Comparison of ENCODE assay signal across 14 cellular contexts in the genomic region with DNA sequence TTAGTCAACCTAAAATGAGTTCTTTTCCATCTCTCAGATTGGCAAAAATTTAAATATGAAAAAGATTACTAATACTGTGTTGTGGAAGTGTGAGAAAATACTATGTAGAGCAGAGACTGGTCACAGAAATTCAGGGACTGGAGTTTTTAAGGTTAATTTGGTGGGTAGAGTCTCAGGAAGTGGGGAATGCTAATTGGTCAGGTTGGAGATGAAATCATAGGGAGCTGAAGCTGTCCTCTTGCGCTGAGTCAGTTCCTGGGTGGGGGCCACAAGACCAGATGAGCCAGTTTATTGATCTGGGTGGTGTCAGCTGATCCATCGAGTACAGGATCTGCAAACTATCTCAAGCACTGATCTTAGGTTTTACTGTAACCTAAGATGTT. TPM values are rescaled to one million over a fixed set of nuclear protein-coding genes. Genes with fewer than 3 reads are reported as not detected.
DNase-seq lines count a peak whose midpoint lies in the region; ATAC-seq and TF ChIP-seq lines count a peak whose summit lies in the region.
"Had no signal": no experiment of that assay in that cellular context is flagged by ENCODE, and none has a peak within 500 bp of the region (broad histone marks: within the 10 kb centered on the region; RNA-seq: fewer than 3 reads in every experiment).

No MANE protein-coding gene starts in this region.

- H3K36me3 ChIP-seq in upper lobe of left lung (no peaks in the 10 kb centered on the region), thyroid gland (no peaks in the 10 kb centered on the region)
- H3K36me3 ChIP-seq: esophagus muscularis mucosa had no signal

- no peak overlapping the region for H3K4me3 Mint-ChIP-seq in T-helper 1 cell treated with Interleukin-12 subunit alpha and Interleukin-12 subunit beta and Interleukin-4 antibody, amounts not matched to agents 30 μg/mL and 1 μg/mL, for 36 hours
- H3K4me3 Mint-ChIP-seq in progenitor cell of endocrine pancreas (ENCODE audit: low read depth): no peak overlapping the region
- H3K4me3 Mint-ChIP-seq: brain had no signal

- DNase-seq in T-helper 1 cell (no peak), SK-MEL-5 (ENCODE audit: low read depth, low spot score) (peak; percentile 39), amniotic epithelial cell (ENCODE audit: low read depth) (peak; percentile 7), progenitor cell of endocrine pancreas (ENCODE audit: low spot score, unreplicated experiment) (no peak), upper lobe of left lung (no peak), thyroid gland (no peak)
- DNase-seq: psoas muscle had no signal

- TF ChIP-seq CTCF in progenitor cell of endocrine pancreas (IDR thresholded peaks at IDR 0.05; ENCODE audit: unreplicated experiment): no peak
- no peak for TF ChIP-seq CTCF in upper lobe of left lung (IDR thresholded peaks at IDR 0.05)
- TF ChIP-seq CTCF in thyroid gland (IDR thresholded peaks at IDR 0.05): no peak

- H3K4me3 ChIP-seq in upper lobe of left lung (no peak overlapping the region), thyroid gland (replicated peaks in 1 of 3) (no peak overlapping the region)
- H3K4me3 ChIP-seq: esophagus muscularis mucosa, psoas muscle had no signal

- peak overlapping the region; percentile 43 for H3K27ac Mint-ChIP-seq in T-helper 1 cell treated with Interleukin-12 subunit alpha and Interleukin-12 subunit beta and Interleukin-4 antibody, amounts not matched to agents 30 μg/mL and 1 μg/mL, for 36 hours
- H3K27ac Mint-ChIP-seq in progenitor cell of endocrine pancreas: peak overlapping the region; percentile 17

- no peaks in the 10 kb centered on the region for H3K9me3 Mint-ChIP-seq in T-helper 1 cell treated with Interleukin-12 subunit alpha and Interleukin-12 subunit beta and Interleukin-4 antibody, amounts not matched to agents 30 μg/mL and 1 μg/mL, for 36 hours
- no peaks in the 10 kb centered on the region for H3K9me3 Mint-ChIP-seq in progenitor cell of endocrine pancreas (ENCODE audit: low read depth)

- no peaks in the 10 kb centered on the region for H3K4me1 ChIP-seq in upper lobe of left lung
- no peaks in the 10 kb centered on the region for H3K4me1 ChIP-seq in thyroid gland
- H3K4me1 ChIP-seq: esophagus muscularis mucosa, psoas muscle had no signal

- no peaks in the 10 kb centered on the region for H3K27me3 ChIP-seq in upper lobe of left lung
- no peaks in the 10 kb centered on the region for H3K27me3 ChIP-seq in thyroid gland
- H3K27me3 ChIP-seq: esophagus muscularis mucosa had no signal

- H3K4me1 Mint-ChIP-seq in T-helper 1 cell treated with Interleukin-12 subunit alpha and Interleukin-12 subunit beta and Interleukin-4 antibody, amounts not matched to agents 30 μg/mL and 1 μg/mL, for 36 hours (ENCODE audit: low read depth): peaks cover 27% of the 10 kb centered on the region
- peaks cover 26% of the 10 kb centered on the region for H3K4me1 Mint-ChIP-seq in progenitor cell of endocrine pancreas (ENCODE audit: low read depth)
- H3K4me1 Mint-ChIP-seq: brain had no signal

- no peaks in the 10 kb centered on the region for H3K36me3 Mint-ChIP-seq in T-helper 1 cell treated with Interleukin-12 subunit alpha and Interleukin-12 subunit beta and Interleukin-4 antibody, amounts not matched to agents 30 μg/mL and 1 μg/mL, for 36 hours (ENCODE audit: low read depth)
- H3K36me3 Mint-ChIP-seq in progenitor cell of endocrine pancreas (ENCODE audit: insufficient read depth): no peaks in the 10 kb centered on the region
- H3K36me3 Mint-ChIP-seq: brain had no signal

- no peaks in the 10 kb centered on the region for H3K9me3 ChIP-seq in upper lobe of left lung
- H3K9me3 ChIP-seq in thyroid gland: no peaks in the 10 kb centered on the region
- H3K9me3 ChIP-seq: esophagus muscularis mucosa had no signal

- no peak for TF ChIP-seq POLR2A in upper lobe of left lung (IDR thresholded peaks at IDR 0.05)
- TF ChIP-seq POLR2A in thyroid gland (IDR thresholded peaks at IDR 0.05): no peak

- peaks cover 5% of the 10 kb centered on the region for H3K27me3 Mint-ChIP-seq in T-helper 1 cell treated with Interleukin-12 subunit alpha and Interleukin-12 subunit beta and Interleukin-4 antibody, amounts not matched to agents 30 μg/mL and 1 μg/mL, for 36 hours (ENCODE audit: low read depth)
- peaks cover 5% of the 10 kb centered on the region for H3K27me3 Mint-ChIP-seq in progenitor cell of endocrine pancreas

- in situ Hi-C loops in SK-MEL-5 (cut with HindIII; ENCODE audit: low pct_unique_long_range_greater_than_20kb, low sequenced_read_pairs): no loop called here

- ATAC-seq in upper lobe of left lung (ENCODE audit: low FRiP score in 2 of 2) (no peak), GM19467 (IDR thresholded peaks at IDR 0.05; ENCODE audit: unreplicated experiment) (no peak)
- ATAC-seq: psoas muscle had no signal

- intact Hi-C loops in thyroid gland (cut with DNase I): no loop called here

- H3K27ac ChIP-seq in upper lobe of left lung (no peak overlapping the region), thyroid gland (no peak overlapping the region)
- H3K27ac ChIP-seq: esophagus muscularis mucosa, KMS-11, psoas muscle had no signal

- no peak for TF ChIP-seq EP300 in upper lobe of left lung (IDR thresholded peaks at IDR 0.05)

- WGBS in upper lobe of left lung, 2 donors: 41 to 49% methylated on average over 2 of the region's 2 CpGs
- WGBS in thyroid gland, 2 donors: 38 to 39% methylated on average over 2 of the region's 2 CpGs

RNA-seq across cellular contexts. Expression of a gene that starts 29.4 kb away (rescaled TPM):
- 5.0 and 5.3 TPM in 2 replicates for total RNA-seq in SK-MEL-5 (2014; rRNA removed; shearing (Covaris generic))
- polyA plus RNA-seq in SK-MEL-5 (2015; cell fraction: cytosol; rRNA removed): 5.2 and 5.3 TPM in 2 replicates
- polyA plus RNA-seq in SK-MEL-5 (2015; cell fraction: nucleus; rRNA removed): 2.2 and 2.3 TPM in 2 replicates
- 6.1 and 7.9 TPM in 2 replicates for total RNA-seq in progenitor cell of endocrine pancreas
- total RNA-seq in upper lobe of left lung: 10 to 100 TPM in 3 of 6 donors, 1 to 10 TPM in 3; 4.6 to 18.0 (median 8.5) TPM
- 10 to 100 TPM in 1 of 4 donors, 1 to 10 TPM in 3; 5.8 to 13.2 (median 6.2) TPM for total RNA-seq in thyroid gland
- total RNA-seq: NCI-H460 had no signal

RNA-seq across cellular contexts. Expression of a gene that starts 35.1 kb away (rescaled TPM):
- total RNA-seq in SK-MEL-5 (2014; rRNA removed; shearing (Covaris generic)): 13.8 and 19.9 TPM in 2 replicates
- polyA plus RNA-seq in SK-MEL-5 (2015; cell fraction: cytosol; rRNA removed): 11.1 and 16.0 TPM in 2 replicates
- polyA plus RNA-seq in SK-MEL-5 (2015; cell fraction: nucleus; rRNA removed): 6.9 and 9.3 TPM in 2 replicates
- total RNA-seq in progenitor cell of endocrine pancreas (19.2 and 21.6 TPM in 2 replicates), upper lobe of left lung (10 to 100 TPM in 5 of 6 donors, 1 to 10 TPM in 1; 10.0 to 25.5 (median 18.6) TPM), thyroid gland (10 to 100 TPM; 18.1 to 26.9 (median 24.9) TPM)

RNA-seq across cellular contexts. Expression of a gene that starts 56.8 kb away (rescaled TPM):
- not detected in 2 replicates for total RNA-seq in SK-MEL-5 (2014; rRNA removed; shearing (Covaris generic))
- not detected in 2 replicates for polyA plus RNA-seq in SK-MEL-5 (2015; cell fraction: cytosol; rRNA removed)
- polyA plus RNA-seq in SK-MEL-5 (2015; cell fraction: nucleus; rRNA removed): not detected in 2 replicates
- total RNA-seq in progenitor cell of endocrine pancreas: 0.44 and 1.3 TPM in 2 replicates
- total RNA-seq in upper lobe of left lung: 10 to 100 TPM in 1 of 6 donors, 1 to 10 TPM in 2, not detected in 3; 1.2 to 21.0 (median 2.1) TPM
- under 1 TPM in 3 of 4 donors, not detected in 1; 0.33 to 0.93 (median 0.78) TPM for total RNA-seq in thyroid gland
- total RNA-seq: A673, NCI-H460 had no signal

Comparison
In these comparisons a context has a peak if more than half of its experiments do, and no peak if none do; other contexts are left out.
1. DNase-seq: peak in SK-MEL-5 (single experiment) and amniotic epithelial cell (single experiment); none in T-helper 1 cell (0 of 5), progenitor cell of endocrine pancreas (single experiment), upper lobe of left lung (0 of 2) and thyroid gland (0 of 2).